Comparison of ENCODE assay signal across 25 cellular contexts in genomic region chr1:56000424-56000823, GRCh38.
"Had no signal": no experiment of that assay in that cellular context is flagged by ENCODE, and none has a peak within 500 bp of the region (broad histone marks: within the 10 kb centered on the region; RNA-seq: fewer than 3 reads in every experiment).

No MANE protein-coding gene starts in this region.

- H3K79me2 ChIP-seq: parathyroid adenoma had no signal

- H3K27ac ChIP-seq: neural progenitor cell, ovary, parathyroid adenoma, psoas muscle, right lobe of liver, sigmoid colon, skin epidermis, spleen, stomach, thoracic aorta, thyroid gland, tibial nerve, upper lobe of left lung, vagina had no signal

- H3K4me2 ChIP-seq: neural progenitor cell, smooth muscle cell had no signal

- H3K4me3 ChIP-seq: neural progenitor cell, ovary, psoas muscle, right lobe of liver, sigmoid colon, skin epidermis, smooth muscle cell, spleen, stomach, thoracic aorta, thyroid gland, tibial nerve, upper lobe of left lung, vagina had no signal

- ATAC-seq: natural killer cell; psoas muscle; right cardiac atrium; right lobe of liver; stimulated activated effector memory CD8-positive, alpha-beta T cell treated with anti-CD3 and anti-CD28 coated beads, Interleukin-12 subunit alpha, Interleukin-12 subunit beta, amount 100 ng/mL, for 72 hours; stimulated activated naive B cell treated with anti-CD40 and anti-IgM and Interleukin-4, amounts not matched to agents 10 μg/mL and 1 μg/mL and 100 μg/mL, for 72 hours had no signal

- H3K9ac ChIP-seq: neural progenitor cell, parathyroid adenoma had no signal

- H2AFZ ChIP-seq: neural progenitor cell, parathyroid adenoma had no signal

- H3K27me3 ChIP-seq: neural progenitor cell, ovary, right lobe of liver, sigmoid colon, spleen, stomach, thyroid gland, tibial nerve, upper lobe of left lung, vagina had no signal

- H3K4me1 ChIP-seq: neural progenitor cell, parathyroid adenoma, psoas muscle, right lobe of liver, sigmoid colon, spleen, stomach, thyroid gland, tibial nerve, upper lobe of left lung, vagina had no signal

- H3K9me3 ChIP-seq: ovary, psoas muscle, right lobe of liver, sigmoid colon, thoracic aorta, thyroid gland, upper lobe of left lung, vagina had no signal

- H3K36me3 ChIP-seq: neural progenitor cell, ovary, right lobe of liver, sigmoid colon, spleen, stomach, thoracic aorta, thyroid gland, tibial nerve, upper lobe of left lung, vagina had no signal

- DNase-seq: natural killer cell; occipital lobe; ovary; posterior cingulate gyrus; psoas muscle; right cardiac atrium; right lobe of liver; sigmoid colon; spleen; stimulated activated CD4-positive, alpha-beta T cell treated with anti-CD3 and anti-CD28 coated beads, Interleukin-12 subunit alpha, Interleukin-12 subunit beta, amount 100 ng/mL, for 4 hours; stimulated activated CD4-positive, alpha-beta T cell treated with anti-CD3 and anti-CD28 coated beads, Interleukin-1b, Interleukin-23, amount 100 ng/mL, for 48 hours; stimulated activated CD4-positive, alpha-beta T cell treated with anti-CD3 and anti-CD28 coated beads, Interleukin-4, amount 100 ng/mL, for 1 hour; stimulated activated naive B cell treated with anti-CD40 and anti-IgM and Interleukin-4, amounts not matched to agents 10 μg/mL and 1 μg/mL and 100 μg/mL, for 72 hours; stimulated activated naive CD4-positive, alpha-beta T cell treated with Interleukin-2 at 50 U/mL for 16 hours; stomach; thyroid gland; upper lobe of left lung had no signal
